8 cellular contexts compared by ENCODE assay signal in genomic region chr21:43733529-43734071, GRCh38. TPM values are rescaled to one million over a fixed set of nuclear protein-coding genes. Genes with fewer than 3 reads are reported as not detected.
A peak's percentile ranks its signal among the peaks of the same experiment; 100 is the strongest.
DNase-seq lines count a peak whose midpoint lies in the region; ATAC-seq and TF ChIP-seq lines count a peak whose summit lies in the region.

No MANE protein-coding gene starts in this region.

- H3K27me3 Mint-ChIP-seq in activated naive CD8-positive, alpha-beta T cell treated with anti-CD3 and anti-CD28 coated beads, Interleukin-2, amount 50 U/mL, for 24 hours: no peaks in the 10 kb centered on the region

- TF ChIP-seq RAD21 in SK-N-SH (IDR thresholded peaks at IDR 0.05; ENCODE audit: low read length): no peak

- peaks cover 10% of the 10 kb centered on the region for H3F3A ChIP-seq in SK-N-SH (replicated peaks; ENCODE audit: insufficient read depth)

- H3K9me3 Mint-ChIP-seq in activated naive CD8-positive, alpha-beta T cell treated with anti-CD3 and anti-CD28 coated beads, Interleukin-2, amount 50 U/mL, for 24 hours: no peaks in the 10 kb centered on the region

- H3K4me1 Mint-ChIP-seq in activated naive CD8-positive, alpha-beta T cell treated with anti-CD3 and anti-CD28 coated beads, Interleukin-2, amount 50 U/mL, for 24 hours: peaks cover 41% of the 10 kb centered on the region

- H3K36me3 Mint-ChIP-seq in activated naive CD8-positive, alpha-beta T cell treated with anti-CD3 and anti-CD28 coated beads, Interleukin-2, amount 50 U/mL, for 24 hours (ENCODE audit: low read depth): peaks cover 18% of the 10 kb centered on the region

- no peak overlapping the region for H3K27ac Mint-ChIP-seq in activated naive CD8-positive, alpha-beta T cell treated with anti-CD3 and anti-CD28 coated beads, Interleukin-2, amount 50 U/mL, for 24 hours

- H3K4me3 ChIP-seq in SK-N-SH (ENCODE audit: low read depth in 2 of 2, low read length in 1 of 2): no peak overlapping the region
- no peak overlapping the region for H3K4me3 ChIP-seq in suprapubic skin
- H3K4me3 ChIP-seq in psoas muscle: no peak overlapping the region

- TF ChIP-seq CTCF in SK-N-SH (IDR thresholded peaks at IDR 0.05): no peak
- no peak for TF ChIP-seq CTCF in suprapubic skin (IDR thresholded peaks at IDR 0.05)
- no peak for TF ChIP-seq CTCF in psoas muscle (IDR thresholded peaks at IDR 0.05)

- 0 out of 2 replicates have a peak overlapping the region, but pooled peaks have one; percentile 11 for H3K4me2 ChIP-seq in SK-N-SH

- intact Hi-C loops in psoas muscle (cut with DNase I): no loop called here

- peaks cover 8 to 12% of the 10 kb centered on the region in 2 experiments for H3K36me3 ChIP-seq in SK-N-SH (replicated peaks in 1 of 2; ENCODE audit: control insufficient read depth in 1 of 2, insufficient read depth in 2 of 2, low read length in 1 of 2)
- H3K36me3 ChIP-seq in suprapubic skin: peaks cover 24% of the 10 kb centered on the region
- peaks cover 0 to 13% of the 10 kb centered on the region in 2 donors for H3K36me3 ChIP-seq in psoas muscle (ENCODE audit: insufficient read depth in 1 of 2, low read depth in 1 of 2)

- H3K9me2 ChIP-seq in SK-N-SH: no peaks in the 10 kb centered on the region

- H3K27me3 ChIP-seq in SK-N-SH (ENCODE audit: insufficient read depth): no peaks in the 10 kb centered on the region
- no peaks in the 10 kb centered on the region for H3K27me3 ChIP-seq in suprapubic skin
- H3K27me3 ChIP-seq in psoas muscle (ENCODE audit: insufficient read depth in 3 of 3, low read length in 2 of 3): no peaks in the 10 kb centered on the region

- no peak overlapping the region for H3K4me3 Mint-ChIP-seq in activated naive CD8-positive, alpha-beta T cell treated with anti-CD3 and anti-CD28 coated beads, Interleukin-2, amount 50 U/mL, for 24 hours

- ATAC-seq in SK-N-SH treated with all-trans-retinoic acid at 6 μM for 48 hours (no peak), psoas muscle (no peak)
- peak; percentile 61 for ATAC-seq in activated naive CD8-positive, alpha-beta T cell treated with anti-CD3 and anti-CD28 coated beads, Interleukin-2, amount 50 U/mL, for 24 hours

- TF ChIP-seq EP300 in SK-N-SH (IDR thresholded peaks at IDR 0.05; ENCODE audit: borderline replicate concordance in 1 of 2, low read depth in 1 of 2, low read length in 1 of 2): no peak
- no peak for TF ChIP-seq EP300 in suprapubic skin (IDR thresholded peaks at IDR 0.05)

- H3K79me2 ChIP-seq in SK-N-SH (ENCODE audit: insufficient read depth): peaks cover 63% of the 10 kb centered on the region

- H3K9me3 ChIP-seq in SK-N-SH: no peaks in the 10 kb centered on the region
- H3K9me3 ChIP-seq in suprapubic skin: no peaks in the 10 kb centered on the region
- no peaks in the 10 kb centered on the region for H3K9me3 ChIP-seq in psoas muscle

- POLR2A ChIA-PET in SK-N-SH (lab: Yijun Ruan, JAX): no interaction called here

- DNase-seq in SK-N-SH (no peak), inferior parietal cortex (ENCODE audit: extremely low spot score) (peak; percentile 33), suprapubic skin (ENCODE audit: low spot score in 2 of 2) (no peak), psoas muscle (no peak), NCI-H187 treated with DMSO at 0.1 percent for 48 hours (lab: John Stamatoyannopoulos, UW) (no peak), NCI-H1930 (lab: John Stamatoyannopoulos, UW) (no peak)
- no peak for DNase-seq in activated naive CD8-positive, alpha-beta T cell treated with anti-CD3 and anti-CD28 coated beads, Interleukin-2, amount 50 U/mL, for 24 hours

- CTCF ChIA-PET in SK-N-SH (lab: Yijun Ruan, JAX): no interaction called here

- peaks cover 4 to 18% of the 10 kb centered on the region in 2 experiments; a peak in 2 of 4 replicates for H3K4me1 ChIP-seq in SK-N-SH (ENCODE audit: control insufficient read depth in 1 of 2, insufficient read depth in 2 of 2, low read depth in 1 of 2, low read length in 1 of 2)
- H3K4me1 ChIP-seq in suprapubic skin: peaks cover 55% of the 10 kb centered on the region
- H3K4me1 ChIP-seq in psoas muscle: peaks cover 23% of the 10 kb centered on the region

- 71% methylated on average over 11 of the region's 15 CpGs for WGBS in SK-N-SH (ENCODE audit: low lambda C conversion rate)
- WGBS in suprapubic skin: 45% methylated on average over 14 of the region's 15 CpGs
- 59 to 69% (median 64%) methylated on average over 15 of the region's 15 CpGs for WGBS in psoas muscle, 3 donors

- 0 out of 2 replicates have a peak, but pooled peaks cover 16% of the 10 kb centered on the region for H4K20me1 ChIP-seq in SK-N-SH (ENCODE audit: insufficient read depth)

- no peak overlapping the region for H3K9ac ChIP-seq in SK-N-SH

- TF ChIP-seq POLR2A in suprapubic skin (IDR thresholded peaks at IDR 0.05): no peak

- no peak overlapping the region for H2AFZ ChIP-seq in SK-N-SH (ENCODE audit: low read depth)

- H3K27ac ChIP-seq in SK-N-SH (ENCODE audit: low read depth in 2 of 2, low read length in 1 of 2): no peak overlapping the region; a peak in 1 of 4 replicates
- H3K27ac ChIP-seq in suprapubic skin: peak overlapping the region; percentile 73
- no peak overlapping the region for H3K27ac ChIP-seq in psoas muscle

TF ChIP-seq in SK-N-SH, 30 proteins besides CTCF, POLR2A, EP300 and RAD21:
- TF ChIP-seq RXRA (IDR thresholded peaks at IDR 0.05; ENCODE audit: borderline replicate concordance, low read depth): no peak
- TF ChIP-seq TAF1 (IDR thresholded peaks at IDR 0.05; ENCODE audit: borderline replicate concordance, low read depth, low read length): no peak
- no peak for TF ChIP-seq SIN3A (IDR thresholded peaks at IDR 0.05; ENCODE audit: borderline replicate concordance, low read depth, low read length)
- TF ChIP-seq GATA2 (CRISPR knock-in tag; IDR thresholded peaks at IDR 0.05): no peak
- no peak for TF ChIP-seq RCOR1 (IDR thresholded peaks at IDR 0.05; ENCODE audit: low read length)
- TF ChIP-seq JUND (IDR thresholded peaks at IDR 0.05): no peak
- no peak for TF ChIP-seq FOSL2 (IDR thresholded peaks at IDR 0.05; ENCODE audit: borderline replicate concordance, low read depth)
- no peak for TF ChIP-seq PBX3 (IDR thresholded peaks at IDR 0.05)
- no peak for TF ChIP-seq FOXM1 (IDR thresholded peaks at IDR 0.05; ENCODE audit: low read depth)

TF ChIP-seq in SK-N-SH treated with all-trans-retinoic acid at 6 μM for 48 hours, 23 proteins besides CTCF, POLR2A, EP300 and RAD21:
- no peak for TF ChIP-seq ARNTL (CRISPR knock-in tag; IDR thresholded peaks at IDR 0.05; ENCODE audit: borderline replicate concordance, low read depth)
- no peak for TF ChIP-seq ZNF8 (CRISPR knock-in tag; IDR thresholded peaks at IDR 0.05)
- TF ChIP-seq GLIS3 (CRISPR knock-in tag; IDR thresholded peaks at IDR 0.05): no peak
- TF ChIP-seq PPARA (CRISPR knock-in tag; IDR thresholded peaks at IDR 0.05; ENCODE audit: borderline replicate concordance): no peak
- no peak for TF ChIP-seq BACH2 (CRISPR knock-in tag; IDR thresholded peaks at IDR 0.05; ENCODE audit: borderline replicate concordance)
- no peak for TF ChIP-seq ZFP3 (CRISPR knock-in tag; IDR thresholded peaks at IDR 0.05)
- no peak for TF ChIP-seq CSDC2 (CRISPR knock-in tag; IDR thresholded peaks at IDR 0.05)
- TF ChIP-seq TCF4 (CRISPR knock-in tag; IDR thresholded peaks at IDR 0.05; ENCODE audit: borderline replicate concordance): no peak
- no peak for TF ChIP-seq ESRRG (CRISPR knock-in tag; IDR thresholded peaks at IDR 0.05)
- no peak for TF ChIP-seq CSRNP3 (CRISPR knock-in tag; IDR thresholded peaks at IDR 0.05)
- no peak for TF ChIP-seq ZFP30 (CRISPR knock-in tag; IDR thresholded peaks at IDR 0.05)
- no peak for TF ChIP-seq SNAI2 (CRISPR knock-in tag; IDR thresholded peaks at IDR 0.05)
- no peak for TF ChIP-seq ZNF70 (CRISPR knock-in tag; IDR thresholded peaks at IDR 0.05)
- no peak for TF ChIP-seq TOX (CRISPR knock-in tag; IDR thresholded peaks at IDR 0.05; ENCODE audit: borderline replicate concordance)
- no peak for TF ChIP-seq OSR1 (CRISPR knock-in tag; IDR thresholded peaks at IDR 0.05)

RNA-seq across cellular contexts. Expression of gene PDXK, which starts 14.7 kb away (rescaled TPM):
- polyA plus RNA-seq in SK-N-SH (2012; rRNA removed) (85.7 and 89.2 TPM in 2 replicates), psoas muscle (10 to 100 TPM; 17.2 to 96.5 (median 20.2) TPM)
- 49.7 and 63.0 TPM in 2 replicates for polyA plus RNA-seq in SK-N-SH (2012; cell fraction: cytosol; rRNA removed)
- polyA plus RNA-seq in SK-N-SH (2012; cell fraction: nucleus; rRNA removed): 110 and 138 TPM in 2 replicates
- total RNA-seq in suprapubic skin (10 to 100 TPM; 45.0 to 66.0 (median 57.4) TPM), psoas muscle (10 to 100 TPM; 28.8 to 43.2 (median 38.5) TPM)

RNA-seq across cellular contexts. Expression of gene CSTB, which starts 42.5 kb away (rescaled TPM):
- polyA plus RNA-seq in SK-N-SH (2012; rRNA removed): 64.5 and 101 TPM in 2 replicates
- 74.5 and 76.9 TPM in 2 replicates for polyA plus RNA-seq in SK-N-SH (2012; cell fraction: cytosol; rRNA removed)
- 34.0 and 36.2 TPM in 2 replicates for polyA plus RNA-seq in SK-N-SH (2012; cell fraction: nucleus; rRNA removed)
- total RNA-seq in suprapubic skin: 10 to 100 TPM; 17.5 to 39.9 (median 27.9) TPM
- 10 to 100 TPM; 16.0 to 24.8 (median 20.7) TPM for total RNA-seq in psoas muscle
- 10 to 100 TPM; 16.7 to 35.2 (median 25.2) TPM for polyA plus RNA-seq in psoas muscle

RNA-seq across cellular contexts. Expression of gene RRP1, which starts 55.8 kb away (rescaled TPM):
- polyA plus RNA-seq in SK-N-SH (2012; rRNA removed) (12.0 and 22.7 TPM in 2 replicates), psoas muscle (10 to 100 TPM; 14.7 to 22.0 (median 16.3) TPM)
- 12.0 and 14.8 TPM in 2 replicates for polyA plus RNA-seq in SK-N-SH (2012; cell fraction: cytosol; rRNA removed)
- polyA plus RNA-seq in SK-N-SH (2012; cell fraction: nucleus; rRNA removed): 46.0 and 48.9 TPM in 2 replicates
- total RNA-seq in suprapubic skin (10 to 100 TPM; 22.5 to 34.6 (median 28.4) TPM), psoas muscle (10 to 100 TPM in 3 of 4 donors, 1 to 10 TPM in 1; 9.5 to 29.7 (median 19.2) TPM)
